Comparison of ENCODE assay signal across 8 cellular contexts in genomic region chr19:18202759-18203407, GRCh38. TPM values are rescaled to one million over a fixed set of nuclear protein-coding genes. Genes with fewer than 3 reads are reported as not detected.
DNase-seq lines count a peak whose midpoint lies in the region; ATAC-seq and TF ChIP-seq lines count a peak whose summit lies in the region.

No MANE protein-coding gene starts in this region.

- no peak for DNase-seq in AG09309 (ENCODE audit: low read depth)
- DNase-seq in HCT116 (ENCODE audit: low read depth, low spot score): no peak
- DNase-seq in activated B cell treated with CpG ODN at 0.5 μM for 24 hours: peak; percentile 34
- peak; percentile 57 for DNase-seq in nephron progenitor cell
- no peak for DNase-seq in activated gamma-delta T cell (lab: John Stamatoyannopoulos, UW)

- peak overlapping the region; percentile 59; the same call in 1 of the 2 replicates for H3K27ac ChIP-seq in HCT116 (ENCODE audit: low read depth, low read length)
- no peak overlapping the region for H3K27ac ChIP-seq in esophagus (ENCODE audit: low read depth in 2 of 2, low read length in 1 of 2)

- H3K9ac ChIP-seq in HCT116 (ENCODE audit: low read length): peak overlapping the region; percentile 75

- H3K4me3 ChIP-seq in AG09309 (ENCODE audit: control insufficient read depth, low read depth, low read length) (peak overlapping the region; percentile 96), HCT116 (replicated peaks in 1 of 2; ENCODE audit: low read depth in 1 of 2, low read length in 2 of 2) (peak overlapping the region; percentile 82 to 87), esophagus (ENCODE audit: low read depth in 1 of 2, low read length in 2 of 2) (peak overlapping the region; percentile 65 to 67)

- H3K4me2 ChIP-seq in HCT116 (ENCODE audit: low read length): peak overlapping the region; percentile 100

- H3K4me3 Mint-ChIP-seq in activated B cell treated with CpG ODN at 0.5 μM for 24 hours (peak overlapping the region; percentile 88), nephron progenitor cell (peak overlapping the region; percentile 92)

- H3K27me3 ChIP-seq in HCT116 (ENCODE audit: insufficient read depth, low read length) (no peaks in the 10 kb centered on the region), esophagus (ENCODE audit: control insufficient read depth in 1 of 2, insufficient read depth in 2 of 2, low read length in 2 of 2) (no peaks in the 10 kb centered on the region)

- peaks cover 20% of the 10 kb centered on the region for H3K36me3 Mint-ChIP-seq in activated B cell treated with CpG ODN at 0.5 μM for 24 hours (ENCODE audit: low read depth)
- H3K36me3 Mint-ChIP-seq in nephron progenitor cell (ENCODE audit: low read depth): peaks cover 37% of the 10 kb centered on the region

- peak; percentile 47 for TF ChIP-seq CTCF in AG09309 (IDR thresholded peaks at IDR 0.05; ENCODE audit: control insufficient read depth, insufficient read depth, low read depth, low read length, missing control alignments)
- peak in 2 of 3 experiments; percentile 10 to 39; a peak in 3 of 6 replicates for TF ChIP-seq CTCF in HCT116 (IDR thresholded peaks at IDR 0.05 in 2 of 3, conservative IDR thresholded peaks at IDR 0.05 in 1 of 3; ENCODE audit: borderline replicate concordance in 1 of 3, insufficient read depth in 1 of 3, low read depth in 2 of 3, low read length in 2 of 3)
- TF ChIP-seq CTCF in activated B cell treated with CpG ODN at 0.5 μM for 24 hours (IDR thresholded peaks at IDR 0.05): no peak
- TF ChIP-seq CTCF in nephron progenitor cell (IDR thresholded peaks at IDR 0.05): no peak

- H3K4me1 Mint-ChIP-seq in activated B cell treated with CpG ODN at 0.5 μM for 24 hours: peaks cover 29% of the 10 kb centered on the region
- H3K4me1 Mint-ChIP-seq in nephron progenitor cell: peaks cover 35% of the 10 kb centered on the region

- H4K20me1 ChIP-seq in HCT116 (ENCODE audit: insufficient read depth): no peaks in the 10 kb centered on the region

- H3K9me2 ChIP-seq in HCT116 (ENCODE audit: insufficient read depth): no peaks in the 10 kb centered on the region

- intact Hi-C loops in HCT116 (cut with micrococcal nuclease): loop anchor here (10.0 kb wide), 1 partner anchor 122 kb away; the partner anchor contains the start of gene LSM4
- intact Hi-C loops in activated B cell treated with CpG ODN at 0.5 μM for 24 hours (cut with micrococcal nuclease): no loop called here

- no TSS peak for BruUV-seq in HCT116 (replicated peaks; lab: Mats Ljungman, UMichigan)

- H2AFZ ChIP-seq in HCT116 (ENCODE audit: low read depth, low read length, poor library complexity, severe bottlenecking): no peak overlapping the region

- H3K79me2 ChIP-seq in HCT116 (ENCODE audit: insufficient read depth, low read length): peaks cover 16% of the 10 kb centered on the region; the same call in 1 of the 2 replicates

- TF ChIP-seq POLR2A in HCT116 (IDR thresholded peaks at IDR 0.05; ENCODE audit: borderline replicate concordance, extremely low read depth, insufficient read depth, insufficient read length): no peak

- POLR2A ChIA-PET in HCT116 (lab: Charles Lee) (interaction anchor here (1.1 to 1.6 kb wide), 3 partner anchors 10 to 188 kb away, joined by 3 to 6 read pairs (median 4); partner anchors contain the start of gene MPV17L2), activated B cell treated with CpG ODN at 0.5 μM for 24 hours (lab: Charles Lee) (interaction anchor here (0.5 to 6.0 kb wide), 14 partner anchors 9 to 193 kb away, joined by 3 to 112 read pairs (median 6); partner anchors contain the start of genes IFI30, JUND, MAST3 and MPV17L2)

- RAD21 ChIA-PET in HCT116 (lab: Charles Lee; ENCODE audit: low non-redundant PET in 1 of 2, low total read pairs in 2 of 2, uncharacterized antibody in 2 of 2, unreplicated experiment in 2 of 2): no interaction called here

- H3K4me1 ChIP-seq in HCT116 (ENCODE audit: control insufficient read depth in 1 of 2, insufficient read depth in 2 of 2, low read length in 2 of 2) (peaks cover 11 to 23% of the 10 kb centered on the region in 2 experiments), esophagus (ENCODE audit: control insufficient read depth in 2 of 2, insufficient read depth in 2 of 2, low read length in 1 of 2) (peaks cover 4 to 6% of the 10 kb centered on the region in 2 donors)

- H3K9me3 Mint-ChIP-seq in activated B cell treated with CpG ODN at 0.5 μM for 24 hours (no peaks in the 10 kb centered on the region), nephron progenitor cell (no peaks in the 10 kb centered on the region)

- no peaks in the 10 kb centered on the region for H3K9me3 ChIP-seq in HCT116 (ENCODE audit: control insufficient read depth in 1 of 2, insufficient read depth in 1 of 2, low read depth in 1 of 2, low read length in 2 of 2)
- no peaks in the 10 kb centered on the region for H3K9me3 ChIP-seq in esophagus (ENCODE audit: control insufficient read depth in 2 of 2, insufficient read depth in 1 of 2, low read depth in 1 of 2, low read length in 1 of 2)

- CTCF ChIA-PET in HCT116 (lab: Charles Lee) (interaction anchor here (1.0 to 5.9 kb wide), 4 partner anchors 10 to 90 kb away, joined by 5 to 106 read pairs (median 6); partner anchors contain the start of gene MPV17L2), activated B cell treated with CpG ODN at 0.5 μM for 24 hours (lab: Charles Lee) (interaction anchor here (1.1 to 2.7 kb wide), 5 partner anchors 11 to 185 kb away, joined by 3 to 12 read pairs (median 7); no protein-coding TSS in a partner anchor)

- 5 to 6% methylated on average over 30 to 33 of the region's 33 CpGs for WGBS in esophagus, 2 donors

- H3K36me3 ChIP-seq in HCT116 (ENCODE audit: control insufficient read depth in 1 of 2, insufficient read depth in 2 of 2, low read length in 2 of 2) (peaks cover 8 to 20% of the 10 kb centered on the region in 2 experiments; a peak in 3 of 4 replicates), esophagus (ENCODE audit: control insufficient read depth in 2 of 2, insufficient read depth in 2 of 2, low read length in 1 of 2) (peaks cover 9 to 12% of the 10 kb centered on the region in 2 donors)

- TF ChIP-seq RAD21 in HCT116 (IDR thresholded peaks at IDR 0.05; ENCODE audit: low read depth): no peak; the same call in 1 of the 2 replicates

- ATAC-seq in HCT116 (no peak), activated B cell treated with CpG ODN at 0.5 μM for 24 hours (ENCODE audit: low read depth) (no peak), HG03095 (IDR thresholded peaks at IDR 0.05; ENCODE audit: unreplicated experiment) (no peak), HG02970 (IDR thresholded peaks at IDR 0.05; ENCODE audit: low FRiP score, unreplicated experiment) (no peak)

- H3K27ac Mint-ChIP-seq in activated B cell treated with CpG ODN at 0.5 μM for 24 hours (no peak overlapping the region), nephron progenitor cell (no peak overlapping the region)

- H3K27me3 Mint-ChIP-seq in activated B cell treated with CpG ODN at 0.5 μM for 24 hours (no peaks in the 10 kb centered on the region), nephron progenitor cell (ENCODE audit: low read depth, poor library complexity) (peaks cover 28% of the 10 kb centered on the region)

TF ChIP-seq in HCT116, 20 proteins besides CTCF, POLR2A, EP300 and RAD21:
- TF ChIP-seq ZNF274 (IDR thresholded peaks at IDR 0.05; ENCODE audit: low read depth, low read length) (no peak), MAX (IDR thresholded peaks at IDR 0.05) (peak; percentile 75; the same call in 1 of the 2 replicates)
TF ChIP-seq in HCT116: peak in this region for 1.

RNA-seq across cellular contexts. Expression of gene RAB3A, which starts 1.0 kb away (rescaled TPM):
- total RNA-seq in HCT116 (2021; ENCODE audit: unreplicated experiment): 10.6 TPM
- polyA plus RNA-seq in HCT116 (2012): 18.2 and 22.6 TPM in 2 replicates
- 3.8 and 4.1 TPM in 2 replicates for total RNA-seq in activated B cell treated with CpG ODN at 0.5 μM for 24 hours
- polyA plus RNA-seq in esophagus: 1 to 10 TPM in 1 of 2 donors, under 1 TPM in 1; 0.81 to 1.1 TPM

RNA-seq across cellular contexts. Expression of gene MPV17L2, which starts 9.9 kb away (rescaled TPM):
- 18.7 TPM for total RNA-seq in HCT116 (2021; ENCODE audit: unreplicated experiment)
- 19.2 and 19.3 TPM in 2 replicates for polyA plus RNA-seq in HCT116 (2012)
- 17.3 and 17.9 TPM in 2 replicates for total RNA-seq in activated B cell treated with CpG ODN at 0.5 μM for 24 hours
- 10 to 100 TPM in 1 of 2 donors, 1 to 10 TPM in 1; 7.4 to 12.0 TPM for polyA plus RNA-seq in esophagus

RNA-seq across cellular contexts. Expression of gene PDE4C, which starts 23.4 kb away (rescaled TPM):
- total RNA-seq in HCT116 (2021; ENCODE audit: unreplicated experiment): 1.5 TPM
- polyA plus RNA-seq in HCT116 (2012): 0.46 and 0.52 TPM in 2 replicates
- total RNA-seq in activated B cell treated with CpG ODN at 0.5 μM for 24 hours: not detected in 2 replicates
- under 1 TPM; 0.07 to 0.39 TPM for polyA plus RNA-seq in esophagus

RNA-seq across cellular contexts. Expression of gene IFI30, which starts 29.3 kb away (rescaled TPM):
- total RNA-seq in HCT116 (2021; ENCODE audit: unreplicated experiment) (64.6 TPM), activated B cell treated with CpG ODN at 0.5 μM for 24 hours (251 and 255 TPM in 2 replicates)
- polyA plus RNA-seq in HCT116 (2012): 62.9 and 82.1 TPM in 2 replicates
- 10 to 100 TPM in 1 of 2 donors, 1 to 10 TPM in 1; 9.9 to 29.3 TPM for polyA plus RNA-seq in esophagus

RNA-seq across cellular contexts. Expression of gene PIK3R2, which starts 49.9 kb away (rescaled TPM):
- 53.4 TPM for total RNA-seq in HCT116 (2021; ENCODE audit: unreplicated experiment)
- 21.2 and 32.2 TPM in 2 replicates for polyA plus RNA-seq in HCT116 (2012)
- total RNA-seq in activated B cell treated with CpG ODN at 0.5 μM for 24 hours: 12.0 and 12.7 TPM in 2 replicates
- polyA plus RNA-seq in esophagus: 10 to 100 TPM in 1 of 2 donors, 1 to 10 TPM in 1; 8.1 to 10.6 TPM

Comparison
In these comparisons a context has a peak if more than half of its experiments do, and no peak if none do; other contexts are left out.
1. DNase-seq: peak in activated B cell treated with CpG ODN at 0.5 μM for 24 hours (single experiment) and nephron progenitor cell (single experiment); none in AG09309 (single experiment), HCT116 (single experiment) and activated gamma-delta T cell (single experiment).
2. CTCF ChIP-seq: peak in AG09309 (single experiment) and HCT116 (2 of 3); none in activated B cell treated with CpG ODN at 0.5 μM for 24 hours (single experiment) and nephron progenitor cell (single experiment).
3. Peak in every context shown above with its lines, with median percentiles within 50 percentile points of each other: H3K4me3 ChIP-seq.